In genomic region chr7:104621332-104621731, GRCh38 we compare ENCODE assay signal across 19 cellular contexts.
DNase-seq lines count a peak whose midpoint lies in the region; ATAC-seq and TF ChIP-seq lines count a peak whose summit lies in the region.
"Had no signal": no experiment of that assay in that cellular context is flagged by ENCODE, and none has a peak within 500 bp of the region (broad histone marks: within the 10 kb centered on the region; RNA-seq: fewer than 3 reads in every experiment).

No MANE protein-coding gene starts in this region.

- H3K9ac ChIP-seq in colonic mucosa (ENCODE audit: low read depth in 2 of 2, low read length in 2 of 2), result no peak overlapping the region

- H3K4me1 ChIP-seq in colonic mucosa, result no peaks in the 10 kb centered on the region
- no peaks in the 10 kb centered on the region for H3K4me1 ChIP-seq in vagina
- H3K4me1 ChIP-seq: HAP-1, Peyer's patch, SJSA1 had no signal

- H3K27me3 ChIP-seq in colonic mucosa, result no peaks in the 10 kb centered on the region
- no peaks in the 10 kb centered on the region for H3K27me3 ChIP-seq in vagina
- H3K27me3 ChIP-seq: Peyer's patch, SJSA1 had no signal

- DNase-seq in NCI-H2227 (lab: John Stamatoyannopoulos, UW; ENCODE audit: unreplicated experiment), result peak; percentile 13
- no peak for DNase-seq in NCI-H2227 treated with DMSO at 0.1 percent for 48 hours (lab: John Stamatoyannopoulos, UW)
- no peak for DNase-seq in colonic mucosa
- no peak for DNase-seq in vagina (ENCODE audit: extremely low spot score in 2 of 2)
- DNase-seq in GM19240 (ENCODE audit: insufficient read length, low spot score), result no peak
- DNase-seq: KG1, NCI-H1417 treated with DMSO at 0.1 percent for 48 hours, NCI-H2029, NCI-H446, NCI-H526 treated with DMSO at 0.1 percent for 48 hours, Peyer's patch, SW 1271, T-helper 2 cell had no signal

- TF ChIP-seq POLR2A in vagina (IDR thresholded peaks at IDR 0.05), result no peak

- H3K9me3 ChIP-seq in colonic mucosa (no peaks in the 10 kb centered on the region), vagina (no peaks in the 10 kb centered on the region)
- H3K9me3 ChIP-seq: HAP-1, Peyer's patch, SJSA1 had no signal

- H3K27ac ChIP-seq in VCaP, result peak overlapping the region; percentile 86
- H3K27ac ChIP-seq in colonic mucosa, result no peak overlapping the region
- H3K27ac ChIP-seq in vagina, result no peak overlapping the region
- H3K27ac ChIP-seq: 22Rv1, Peyer's patch, SJSA1 had no signal

- H3K4me3 ChIP-seq in colonic mucosa (no peak overlapping the region), vagina (no peak overlapping the region)
- H3K4me3 ChIP-seq: HAP-1, Peyer's patch, SJSA1 had no signal

- intact Hi-C loops in colonic mucosa (cut with DNase I) (no loop called here), vagina (cut with DNase I) (no loop called here)

- TF ChIP-seq CTCF in VCaP (conservative IDR thresholded peaks at IDR 0.05) (no peak), colonic mucosa (IDR thresholded peaks at IDR 0.05) (no peak), vagina (IDR thresholded peaks at IDR 0.05) (no peak)

- no peaks in the 10 kb centered on the region for H3K36me3 ChIP-seq in colonic mucosa
- no peaks in the 10 kb centered on the region for H3K36me3 ChIP-seq in vagina
- H3K36me3 ChIP-seq: HAP-1, Peyer's patch, SJSA1 had no signal

- ATAC-seq in GM21529 (IDR thresholded peaks at IDR 0.05; ENCODE audit: unreplicated experiment), result peak; percentile 67
- ATAC-seq in HG03045 (IDR thresholded peaks at IDR 0.05; ENCODE audit: unreplicated experiment), result peak; percentile 60
